ENCODE assay signal across 8 cellular contexts in the genomic region with DNA sequence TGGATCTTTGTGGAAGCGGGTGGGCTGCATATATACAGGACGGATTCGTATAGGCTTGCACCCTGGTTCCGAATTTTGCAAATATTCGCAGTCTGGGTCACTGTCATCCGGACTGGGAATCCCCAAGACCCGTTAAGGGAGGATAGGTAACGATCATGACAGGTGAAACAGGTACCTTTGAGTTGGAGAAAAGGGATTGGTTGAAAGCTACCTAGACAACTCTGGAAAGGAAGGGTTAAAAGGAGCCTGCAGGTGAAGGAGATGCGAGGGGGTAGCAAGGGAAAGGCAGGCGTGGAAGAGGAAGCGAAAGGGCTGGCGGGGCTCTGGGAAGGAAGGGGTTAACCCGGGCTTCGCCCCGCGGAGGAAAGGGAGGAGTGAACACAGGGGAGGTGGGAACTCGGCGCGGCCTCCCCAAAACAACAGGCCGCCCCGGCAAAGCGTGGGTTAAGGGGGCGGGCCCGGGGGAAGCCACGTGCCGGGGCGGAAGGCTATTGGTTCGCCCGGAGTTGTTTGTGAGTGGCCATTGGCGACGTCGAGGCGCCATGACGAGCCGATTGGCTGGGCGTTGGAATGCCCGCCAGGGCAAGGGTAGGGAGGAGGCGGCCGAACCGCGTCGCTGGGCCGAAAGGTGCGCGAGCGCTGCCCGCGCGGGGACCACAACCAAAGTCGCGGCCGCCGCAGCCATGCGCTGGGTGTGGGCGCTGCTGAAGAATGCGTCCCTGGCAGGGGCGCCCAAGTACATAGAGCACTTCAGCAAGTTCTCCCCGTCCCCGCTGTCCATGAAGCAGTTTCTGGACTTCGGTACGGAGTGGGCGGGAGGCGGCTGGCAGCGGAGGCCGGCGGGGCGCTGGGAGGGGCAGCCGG. TPM values are rescaled to one million over a fixed set of nuclear protein-coding genes. Genes with fewer than 3 reads are reported as not detected.
DNase-seq lines count a peak whose midpoint lies in the region; FAIRE-seq and TF ChIP-seq lines count a peak whose summit lies in the region.

TSS of gene PDK2 (plus strand) at position 599 of the 864 bp plus-strand sequence. CDS start at position 684, 85 bp downstream.

- no peak for FAIRE-seq in frontal cortex (lab: Jason Lieb, UNC)

- peaks cover 12% of the 10 kb centered on the region; the same call in 1 of the 2 replicates for H3K36me3 Mint-ChIP-seq in HFFc6 (ENCODE audit: low read depth)
- peaks cover 4% of the 10 kb centered on the region for H3K36me3 Mint-ChIP-seq in activated naive CD4-positive, alpha-beta T cell treated with anti-CD3 and anti-CD28 coated beads, Interleukin-2, amount 10 ng/mL, durations not matched to agents 7 days and 5 days

- peaks cover 32% of the 10 kb centered on the region for H3K27me3 Mint-ChIP-seq in HFFc6 (ENCODE audit: insufficient read depth)
- H3K27me3 Mint-ChIP-seq in activated naive CD4-positive, alpha-beta T cell treated with anti-CD3 and anti-CD28 coated beads, Interleukin-2, amount 10 ng/mL, durations not matched to agents 7 days and 5 days = peaks cover 5% of the 10 kb centered on the region

- H3K27ac Mint-ChIP-seq in HFFc6 = peak within 1 kb of the TSS; percentile 84
- H3K27ac Mint-ChIP-seq in activated naive CD4-positive, alpha-beta T cell treated with anti-CD3 and anti-CD28 coated beads, Interleukin-2, amount 10 ng/mL, durations not matched to agents 7 days and 5 days = peak within 1 kb of the TSS; percentile 94

- TF ChIP-seq EP300 in SK-N-SH (IDR thresholded peaks at IDR 0.05; ENCODE audit: borderline replicate concordance in 1 of 2, low read depth in 1 of 2, low read length in 1 of 2) = peak in 1 of 2 experiments; percentile 5; a peak in 1 of 4 replicates

- peak within 1 kb of the TSS; percentile 90 for H3K4me3 Mint-ChIP-seq in HFFc6
- peak within 1 kb of the TSS; percentile 97 for H3K4me3 Mint-ChIP-seq in activated naive CD4-positive, alpha-beta T cell treated with anti-CD3 and anti-CD28 coated beads, Interleukin-2, amount 10 ng/mL, durations not matched to agents 7 days and 5 days

- WGBS in SK-N-SH (ENCODE audit: low lambda C conversion rate) = 3% methylated on average over 53 of the region's 68 CpGs

- POLR2A ChIA-PET in SK-N-SH (lab: Yijun Ruan, JAX) = interaction anchor here (0.9 to 2.2 kb wide), 10 partner anchors 17 to 83 kb away, joined by 3 to 16 read pairs (median 6); partner anchors contain the start of gene SAMD14

- peak within 1 kb of the TSS; percentile 100 for H3K4me2 ChIP-seq in SK-N-SH

- no peaks in the 10 kb centered on the region for H3K9me2 ChIP-seq in SK-N-SH

- H3K9me3 Mint-ChIP-seq in HFFc6 = no peaks in the 10 kb centered on the region
- H3K9me3 Mint-ChIP-seq in activated naive CD4-positive, alpha-beta T cell treated with anti-CD3 and anti-CD28 coated beads, Interleukin-2, amount 10 ng/mL, durations not matched to agents 7 days and 5 days = no peaks in the 10 kb centered on the region

- DNase-seq in GM04503 (ENCODE audit: low read depth) = peak; percentile 80
- DNase-seq in HFFc6 = peak; percentile 91
- DNase-seq in NAMALWA (ENCODE audit: low spot score) = peak; percentile 98
- DNase-seq in SK-N-SH = peak; percentile 100
- DNase-seq in activated naive CD4-positive, alpha-beta T cell treated with anti-CD3 and anti-CD28 coated beads, Interleukin-2, amount 10 ng/mL, durations not matched to agents 7 days and 5 days = peak; percentile 97
- DNase-seq in frontal cortex (ENCODE audit: low spot score in 2 of 2) = peak; percentile 97 to 98

- H3K4me1 Mint-ChIP-seq in HFFc6 (ENCODE audit: low read depth) = peaks cover 41% of the 10 kb centered on the region
- H3K4me1 Mint-ChIP-seq in activated naive CD4-positive, alpha-beta T cell treated with anti-CD3 and anti-CD28 coated beads, Interleukin-2, amount 10 ng/mL, durations not matched to agents 7 days and 5 days = peaks cover 34% of the 10 kb centered on the region

- peak within 1 kb of the TSS; percentile 75 to 84 for H3K4me3 ChIP-seq in SK-N-SH (ENCODE audit: low read depth in 2 of 2, low read length in 1 of 2)
- H3K4me3 ChIP-seq in neutrophil (ENCODE audit: low read depth in 1 of 2, low read length in 1 of 2) = peak within 1 kb of the TSS; percentile 85 to 90

- H2AFZ ChIP-seq in SK-N-SH (ENCODE audit: low read depth) = peak within 1 kb of the TSS; percentile 77

- H4K20me1 ChIP-seq in SK-N-SH (ENCODE audit: insufficient read depth) = peaks cover 35% of the 10 kb centered on the region

- H3K27me3 ChIP-seq in SK-N-SH (ENCODE audit: insufficient read depth) = no peaks in the 10 kb centered on the region
- H3K27me3 ChIP-seq in neutrophil = peaks cover 25% of the 10 kb centered on the region

- peak within 1 kb of the TSS; percentile 82 for H3K9ac ChIP-seq in SK-N-SH

- peaks cover 3 to 18% of the 10 kb centered on the region in 2 experiments; a peak in 1 of 4 replicates for H3K4me1 ChIP-seq in SK-N-SH (ENCODE audit: control insufficient read depth in 1 of 2, insufficient read depth in 2 of 2, low read depth in 1 of 2, low read length in 1 of 2)
- peaks cover 12 to 16% of the 10 kb centered on the region in 2 experiments for H3K4me1 ChIP-seq in neutrophil (ENCODE audit: control insufficient read depth in 1 of 2, insufficient read depth in 1 of 2, low read depth in 1 of 2, low read length in 1 of 2)

- CTCF ChIA-PET in SK-N-SH (lab: Yijun Ruan, JAX) = interaction anchor here (0.6 to 15.0 kb wide), 82 partner anchors 8 to 396 kb away, joined by 3 to 297 read pairs (median 6); partner anchors contain the start of genes COL1A1, ITGA3, KAT7 and PPP1R9B
- CTCF ChIA-PET in activated naive CD4-positive, alpha-beta T cell treated with anti-CD3 and anti-CD28 coated beads, Interleukin-2, amount 10 ng/mL, durations not matched to agents 7 days and 5 days (lab: Charles Lee) = interaction anchor here (0.7 to 5.2 kb wide), 49 partner anchors 7 to 226 kb away, joined by 3 to 27 read pairs (median 5); partner anchors contain the start of genes ITGA3, SAMD14 and SGCA

- H3F3A ChIP-seq in SK-N-SH (replicated peaks; ENCODE audit: insufficient read depth) = peaks cover 55% of the 10 kb centered on the region

- TF ChIP-seq CTCF in HFFc6 (IDR thresholded peaks at IDR 0.05) (no peak), SK-N-SH (IDR thresholded peaks at IDR 0.05) (no peak), neutrophil (IDR thresholded peaks at IDR 0.05) (peak; percentile 57), subcutaneous adipose tissue (IDR thresholded peaks at IDR 0.05; ENCODE audit: low read depth) (no peak)

- TF ChIP-seq RAD21 in SK-N-SH (IDR thresholded peaks at IDR 0.05; ENCODE audit: low read length) = no peak

- H3K9me3 ChIP-seq in SK-N-SH (no peaks in the 10 kb centered on the region), neutrophil (no peaks in the 10 kb centered on the region)

- H3K27ac ChIP-seq in SK-N-SH (ENCODE audit: low read depth in 2 of 2, low read length in 1 of 2) = peak within 1 kb of the TSS; percentile 64 to 83
- peak within 1 kb of the TSS; percentile 71 for H3K27ac ChIP-seq in neutrophil

- no peaks in the 10 kb centered on the region for H3K79me2 ChIP-seq in SK-N-SH (ENCODE audit: insufficient read depth)

- H3K36me3 ChIP-seq in SK-N-SH (replicated peaks in 1 of 2; ENCODE audit: control insufficient read depth in 1 of 2, insufficient read depth in 2 of 2, low read length in 1 of 2) (peaks cover 17 to 30% of the 10 kb centered on the region in 2 experiments), neutrophil (no peaks in the 10 kb centered on the region)

TF ChIP-seq in SK-N-SH, 30 proteins besides CTCF, POLR2A, EP300 and RAD21 (continues in another document):
- TF ChIP-seq FOSL2 (IDR thresholded peaks at IDR 0.05; ENCODE audit: borderline replicate concordance, low read depth) (no peak; the same call in 1 of the 2 replicates), TEAD4 (IDR thresholded peaks at IDR 0.05; ENCODE audit: borderline replicate concordance, insufficient read depth) (0 out of 2 replicates have a peak, but pooled peaks have one; percentile 12), MXI1 (IDR thresholded peaks at IDR 0.05; ENCODE audit: low read depth, low read length) (peak; percentile 70; the same call in 1 of the 2 replicates), YY1 (IDR thresholded peaks at IDR 0.05; ENCODE audit: low read depth) (0 out of 2 replicates have a peak, but pooled peaks have one; percentile 62), GABPA (IDR thresholded peaks at IDR 0.05; ENCODE audit: low read depth) (no peak), CHD2 (IDR thresholded peaks at IDR 0.05; ENCODE audit: low read length, partially characterized antibody) (peak; percentile 82), ZBTB33 (IDR thresholded peaks at IDR 0.05; ENCODE audit: borderline replicate concordance, low read depth) (no peak), EZH2phosphoT487 (IDR thresholded peaks at IDR 0.05; ENCODE audit: borderline replicate concordance, low read depth) (no peak), RCOR1 (IDR thresholded peaks at IDR 0.05; ENCODE audit: low read length) (peak; percentile 24; the same call in 1 of the 2 replicates), RXRA (IDR thresholded peaks at IDR 0.05; ENCODE audit: borderline replicate concordance, low read depth) (no peak), TAF1 (IDR thresholded peaks at IDR 0.05; ENCODE audit: borderline replicate concordance, low read depth, low read length) (0 out of 2 replicates have a peak, but pooled peaks have one; percentile 21)

RNA-seq across cellular contexts. Expression of gene PDK2, which starts in this region (rescaled TPM):
- 10 to 100 TPM; 26.6 to 35.6 (median 29.6) TPM for total RNA-seq in HFFc6 (2021; fragmentation: NEBNext Ultra II Directional; extraction: Animal tissue kit (Norgen Biotek cat#: 25700))
- 96.1 and 124 TPM in 2 replicates for polyA plus RNA-seq in SK-N-SH (2012; rRNA removed)
- 41.5 and 62.1 TPM in 2 replicates for polyA plus RNA-seq in SK-N-SH (2012; cell fraction: cytosol; rRNA removed)
- 123 and 147 TPM in 2 replicates for polyA plus RNA-seq in SK-N-SH (2012; cell fraction: nucleus; rRNA removed)
- 11.8 TPM for total RNA-seq in frontal cortex
- 100 to 1,000 TPM in 1 of 4 donors, 10 to 100 TPM in 3; 37.4 to 157 (median 43.1) TPM for total RNA-seq in subcutaneous adipose tissue

Comparison
In these comparisons a context has a peak if more than half of its experiments do, and no peak if none do; other contexts are left out.
1. Peak in every context shown above with its lines: DNase-seq, H3K4me3 ChIP-seq and H3K27ac ChIP-seq.